16 cellular contexts compared by ENCODE assay signal in the genomic region with DNA sequence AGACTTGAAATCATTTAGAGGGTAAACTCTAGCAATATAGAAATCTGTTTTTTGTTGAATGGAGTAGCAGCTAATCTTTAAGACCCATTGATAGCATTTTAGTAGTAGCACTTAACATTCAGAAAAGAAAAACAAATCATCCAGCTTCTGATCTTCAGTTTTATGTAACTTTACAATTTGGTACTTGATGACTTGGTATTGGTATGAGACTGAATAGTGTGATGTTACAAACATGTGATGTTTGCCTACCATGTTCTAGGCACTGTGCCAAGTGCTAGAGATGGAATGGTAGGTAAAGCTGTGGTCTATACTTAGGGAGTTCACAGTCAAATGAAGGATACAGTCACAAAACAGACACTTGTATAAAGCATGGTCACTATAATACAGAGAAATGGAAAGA. TPM values are rescaled to one million over a fixed set of nuclear protein-coding genes. Genes with fewer than 3 reads are reported as not detected.
DNase-seq lines count a peak whose midpoint lies in the region; ATAC-seq, FAIRE-seq and TF ChIP-seq lines count a peak whose summit lies in the region.
"Had no signal": no experiment of that assay in that cellular context is flagged by ENCODE, and none has a peak within 500 bp of the region (broad histone marks: within the 10 kb centered on the region; RNA-seq: fewer than 3 reads in every experiment).

No MANE protein-coding gene starts in this region.

- no peak overlapping the region for H3K4me2 ChIP-seq in HepG2 (ENCODE audit: low read depth, low read length)

- H3K4me1 ChIP-seq in HepG2 (ENCODE audit: insufficient read depth, low read length): no peaks in the 10 kb centered on the region
- H3K4me1 ChIP-seq: suprapubic skin had no signal

- H3K27me3 ChIP-seq in HepG2 (ENCODE audit: control insufficient read depth in 1 of 2, insufficient read depth in 2 of 2, low read length in 2 of 2): no peaks in the 10 kb centered on the region
- H3K27me3 ChIP-seq: right atrium auricular region, suprapubic skin had no signal

- no TSS peak for BruUV-seq in HepG2 (replicated peaks; lab: Mats Ljungman, UMichigan)

- intact Hi-C loops in activated CD4-positive, alpha-beta T cell treated with anti-CD3 and anti-CD28 coated beads for 36 hours (cut with DNase I, micrococcal nuclease): loop anchor here (5.0 to 10.0 kb wide), 9 partner anchors 206 to 994 kb away; a partner anchor contains a TSS
- intact Hi-C loops in HepG2 (cut with micrococcal nuclease; ENCODE audit: unreplicated experiment): no loop called here

- H3K4me3 Mint-ChIP-seq in activated CD4-positive, alpha-beta T cell treated with anti-CD3 and anti-CD28 coated beads for 36 hours: no peak overlapping the region

- no peak overlapping the region for H3K27ac Mint-ChIP-seq in activated CD4-positive, alpha-beta T cell treated with anti-CD3 and anti-CD28 coated beads for 36 hours

- POLR2A ChIA-PET in activated CD4-positive, alpha-beta T cell treated with anti-CD3 and anti-CD28 coated beads for 36 hours (lab: Charles Lee): interaction anchor here (0.6 to 1.2 kb wide), 3 partner anchors 13 to 257 kb away, joined by 3 to 6 read pairs (median 3); no protein-coding TSS in a partner anchor
- POLR2A ChIA-PET in HepG2 (lab: Yijun Ruan, JAX): no interaction called here

- no peaks in the 10 kb centered on the region for H3K9me3 ChIP-seq in HepG2 (ENCODE audit: low read length)
- H3K9me3 ChIP-seq: right atrium auricular region, suprapubic skin had no signal

- no peaks in the 10 kb centered on the region for H3K36me3 ChIP-seq in HepG2 (replicated peaks in 1 of 2; ENCODE audit: control insufficient read depth in 1 of 2, insufficient read depth in 2 of 2, low read length in 2 of 2)
- H3K36me3 ChIP-seq: right atrium auricular region, suprapubic skin had no signal

- H3K4me3 ChIP-seq in GM12865 (ENCODE audit: low read depth, low read length) (no peak overlapping the region), HepG2 (replicated peaks in 1 of 3; ENCODE audit: insufficient read depth in 1 of 3, low read depth in 2 of 3, low read length in 3 of 3) (no peak overlapping the region)
- H3K4me3 ChIP-seq: right atrium auricular region, suprapubic skin had no signal

- CTCF ChIA-PET in activated CD4-positive, alpha-beta T cell treated with anti-CD3 and anti-CD28 coated beads for 36 hours (lab: Charles Lee): interaction anchor here (1.2 to 2.0 kb wide), 3 partner anchors 10 to 13 kb away, joined by 3 to 7 read pairs (median 6); no protein-coding TSS in a partner anchor
- CTCF ChIA-PET in HepG2 (lab: Yijun Ruan, JAX; ENCODE audit: low intra/inter-chr PET ratio, low total read pairs): no interaction called here

- no peak for TF ChIP-seq POLR2A in HepG2 (IDR thresholded peaks at IDR 0.05; ENCODE audit: insufficient read depth in 1 of 2, low read depth in 2 of 2, low read length in 2 of 2)

- ATAC-seq in activated CD4-positive, alpha-beta T cell treated with anti-CD3 and anti-CD28 coated beads for 36 hours: peak; percentile 45
- ATAC-seq in HepG2: no peak
- no peak for ATAC-seq in HG03175 (IDR thresholded peaks at IDR 0.05; ENCODE audit: unreplicated experiment)
- no peak for ATAC-seq in GM21723 (IDR thresholded peaks at IDR 0.05; ENCODE audit: unreplicated experiment)
- ATAC-seq: Panc1 had no signal

- TF ChIP-seq CTCF in GM12865 (IDR thresholded peaks at IDR 0.05; ENCODE audit: insufficient read depth, low read depth, low read length, missing control alignments) (no peak), HepG2 (CRISPR knock-in tag; IDR thresholded peaks at IDR 0.05) (no peak)

- H3K27ac ChIP-seq in HepG2 (ENCODE audit: extremely low read length, insufficient read depth, low read length): no peak overlapping the region
- H3K27ac ChIP-seq: right atrium auricular region, suprapubic skin had no signal

- TF ChIP-seq RAD21 in HepG2 (CRISPR knock-in tag; IDR thresholded peaks at IDR 0.05): no peak

- peaks cover 80% of the 10 kb centered on the region for H3K79me2 ChIP-seq in HepG2 (ENCODE audit: insufficient read depth, low read length)

- H2AFZ ChIP-seq in HepG2 (ENCODE audit: low read length): no peak overlapping the region

- TF ChIP-seq EP300 in HepG2 (IDR thresholded peaks at IDR 0.05; ENCODE audit: low read depth in 2 of 2, low read length in 2 of 2) (no peak), HepG2 (CRISPR knock-in tag; IDR thresholded peaks at IDR 0.05; ENCODE audit: borderline replicate concordance) (no peak)

- peaks cover 2% of the 10 kb centered on the region for H3K36me3 Mint-ChIP-seq in activated CD4-positive, alpha-beta T cell treated with anti-CD3 and anti-CD28 coated beads for 36 hours (ENCODE audit: low read depth)

- H3K27me3 Mint-ChIP-seq in activated CD4-positive, alpha-beta T cell treated with anti-CD3 and anti-CD28 coated beads for 36 hours: no peaks in the 10 kb centered on the region

- H4K20me1 ChIP-seq in HepG2 (ENCODE audit: insufficient read depth, low read length): peaks cover 13% of the 10 kb centered on the region; the same call in 1 of the 2 replicates

- no peak for FAIRE-seq in HepG2 (lab: Jason Lieb, UNC)

- in situ Hi-C loops in HepG2 (cut with HindIII; ENCODE audit: extremely low pct_ligation_motif_present, low pct_unique_long_range_greater_than_20kb): no loop called here

- H3K4me1 Mint-ChIP-seq in activated CD4-positive, alpha-beta T cell treated with anti-CD3 and anti-CD28 coated beads for 36 hours: peaks cover 22% of the 10 kb centered on the region

- DNase-seq in activated CD4-positive, alpha-beta T cell treated with anti-CD3 and anti-CD28 coated beads for 36 hours: peak; percentile 52
- DNase-seq in activated CD4-positive, alpha-beta T cell treated with anti-CD3 and anti-CD28 coated beads for 4 hours: no peak
- DNase-seq in GM12865 (ENCODE audit: low read depth): peak; percentile 33
- peak; percentile 12 for DNase-seq in NCI-H510A (lab: John Stamatoyannopoulos, UW)
- peak; percentile 30 for DNase-seq in HepG2 (ENCODE audit: low spot score)
- DNase-seq in AG20443 (ENCODE audit: low spot score): no peak
- DNase-seq: activated gamma-delta T cell treated with Interleukin-2 at 50 U/mL for 16 hours, dermis blood vessel endothelial cell, GOT3, mesenchymal stem cell, NCI-H524 treated with DMSO at 0.1 percent for 48 hours had no signal

- H3K9ac ChIP-seq in HepG2 (ENCODE audit: insufficient read depth, low read depth, low read length): no peak overlapping the region

- H3K9me3 Mint-ChIP-seq in activated CD4-positive, alpha-beta T cell treated with anti-CD3 and anti-CD28 coated beads for 36 hours (ENCODE audit: low read depth): no peaks in the 10 kb centered on the region

TF ChIP-seq in HepG2, 621 proteins besides CTCF, POLR2A, EP300 and RAD21:
- TF ChIP-seq, protein P1, sequence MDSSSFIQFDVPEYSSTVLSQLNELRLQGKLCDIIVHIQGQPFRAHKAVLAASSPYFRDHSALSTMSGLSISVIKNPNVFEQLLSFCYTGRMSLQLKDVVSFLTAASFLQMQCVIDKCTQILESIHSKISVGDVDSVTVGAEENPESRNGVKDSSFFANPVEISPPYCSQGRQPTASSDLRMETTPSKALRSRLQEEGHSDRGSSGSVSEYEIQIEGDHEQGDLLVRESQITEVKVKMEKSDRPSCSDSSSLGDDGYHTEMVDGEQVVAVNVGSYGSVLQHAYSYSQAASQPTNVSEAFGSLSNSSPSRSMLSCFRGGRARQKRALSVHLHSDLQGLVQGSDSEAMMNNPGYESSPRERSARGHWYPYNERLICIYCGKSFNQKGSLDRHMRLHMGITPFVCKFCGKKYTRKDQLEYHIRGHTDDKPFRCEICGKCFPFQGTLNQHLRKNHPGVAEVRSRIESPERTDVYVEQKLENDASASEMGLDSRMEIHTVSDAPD (CRISPR knock-in tag; IDR thresholded peaks at IDR 0.05): no peak
- TF ChIP-seq ZNF644 (CRISPR knock-in tag; IDR thresholded peaks at IDR 0.05; ENCODE audit: low read depth): peak; percentile 53; the same call in 1 of the 2 replicates
- no peak for TF ChIP-seq ZNF615 (CRISPR knock-in tag; IDR thresholded peaks at IDR 0.05; ENCODE audit: borderline replicate concordance)
TF ChIP-seq in HepG2: peak in this region for 1.

RNA-seq across cellular contexts. Expression of a gene that starts 21.3 kb away (rescaled TPM):
- 10 to 100 TPM; 32.0 to 49.0 TPM for total RNA-seq in activated CD4-positive, alpha-beta T cell treated with anti-CD3 and anti-CD28 coated beads for 36 hours
- 18.0 and 24.7 TPM in 2 replicates for total RNA-seq in HepG2 (2016; rRNA removed; fragmentation: Illumina TruSeq; extraction: Trizol)
- total RNA-seq in HepG2 (2016; cell fraction: cytosol; rRNA removed; fragmentation: Illumina TruSeq; extraction: Trizol; ENCODE audit: low read depth): 73.2 and 85.5 TPM in 2 replicates
- 16.1 and 19.9 TPM in 2 replicates for total RNA-seq in HepG2 (2016; cell fraction: insoluble cytoplasmic fraction; rRNA removed; fragmentation: Illumina TruSeq; extraction: Trizol)
- 20.1 and 23.3 TPM in 2 replicates for total RNA-seq in HepG2 (2016; cell fraction: membrane; rRNA removed; fragmentation: Illumina TruSeq; extraction: Trizol)
- total RNA-seq in HepG2 (2016; cell fraction: nucleus; rRNA removed; fragmentation: Illumina TruSeq; extraction: Trizol): 34.1 and 37.0 TPM in 2 replicates
- polyA plus RNA-seq in HepG2 (2011; rRNA removed): 8.3 and 9.6 TPM in 2 replicates
- polyA plus RNA-seq in HepG2 (2011; cell fraction: cytosol; rRNA removed): 3.6 and 5.9 TPM in 2 replicates
- 7.5 and 8.9 TPM in 2 replicates for polyA plus RNA-seq in HepG2 (2011; cell fraction: nucleus; rRNA removed)
- polyA plus RNA-seq in HepG2 (2012): 10.1 and 15.2 TPM in 2 replicates
- polyA plus RNA-seq in HepG2 (2016; cell fraction: cytosol; fragmentation: Illumina TruSeq; extraction: Trizol; ENCODE audit: low read depth): 0.21 and 0.23 TPM in 2 replicates
- polyA plus RNA-seq in HepG2 (2016; cell fraction: insoluble cytoplasmic fraction; fragmentation: Illumina TruSeq; extraction: Trizol; ENCODE audit: low read depth): 9.3 and 9.7 TPM in 2 replicates
- 0.95 and 1.2 TPM in 2 replicates for polyA plus RNA-seq in HepG2 (2016; cell fraction: membrane; fragmentation: Illumina TruSeq; extraction: Trizol; ENCODE audit: low read depth)
- 12.4 and 14.4 TPM in 2 replicates for polyA plus RNA-seq in HepG2 (2016; cell fraction: nucleus; fragmentation: Illumina TruSeq; extraction: Trizol; ENCODE audit: insufficient read depth, low read depth)
- 12.9 and 14.6 TPM in 2 replicates for polyA minus RNA-seq in HepG2 (2011; rRNA and poly(A)+ RNA removed; ENCODE audit: low replicate concordance)
- polyA minus RNA-seq in HepG2 (2011; cell fraction: cytosol; rRNA and poly(A)+ RNA removed): 15.5 and 18.0 TPM in 2 replicates
- 102 and 117 TPM in 2 replicates for polyA minus RNA-seq in HepG2 (2011; cell fraction: nucleus; rRNA and poly(A)+ RNA removed)

Comparison
In these comparisons a context has a peak if more than half of its experiments do, and no peak if none do; other contexts are left out.
1. DNase-seq: peak in activated CD4-positive, alpha-beta T cell treated with anti-CD3 and anti-CD28 coated beads for 36 hours (single experiment), GM12865 (single experiment), NCI-H510A (single experiment) and HepG2 (single experiment); none in activated CD4-positive, alpha-beta T cell treated with anti-CD3 and anti-CD28 coated beads for 4 hours (0 of 2) and AG20443 (single experiment).